Comparison of ENCODE assay signal across 8 cellular contexts in genomic region chr2:190359896-190360376, GRCh38. TPM values are rescaled to one million over a fixed set of nuclear protein-coding genes. Genes with fewer than 3 reads are reported as not detected.
DNase-seq lines count a peak whose midpoint lies in the region; ATAC-seq and TF ChIP-seq lines count a peak whose summit lies in the region.

No MANE protein-coding gene starts in this region.

- H3K27ac ChIP-seq in AG04450 (ENCODE audit: low read depth, low read length) (no peak overlapping the region), cingulate gyrus (ENCODE audit: low read depth, low read length) (peak overlapping the region; percentile 93)

- H3K9me3 Mint-ChIP-seq in activated B cell treated with CpG ODN at 0.5 μM for 24 hours (no peaks in the 10 kb centered on the region), memory B cell (no peaks in the 10 kb centered on the region)

- TF ChIP-seq CTCF in AG04450 (IDR thresholded peaks at IDR 0.05; ENCODE audit: low read depth, low read length) (no peak), activated B cell treated with CpG ODN at 0.5 μM for 24 hours (IDR thresholded peaks at IDR 0.05) (no peak)

- peak overlapping the region; percentile 89 for H3K4me3 Mint-ChIP-seq in activated B cell treated with CpG ODN at 0.5 μM for 24 hours
- H3K4me3 Mint-ChIP-seq in memory B cell: peak overlapping the region; percentile 95

- H3K27me3 ChIP-seq in AG04450 (ENCODE audit: control insufficient read depth, insufficient read depth, low read length): no peaks in the 10 kb centered on the region

- peak overlapping the region; percentile 89 for H3K27ac Mint-ChIP-seq in activated B cell treated with CpG ODN at 0.5 μM for 24 hours
- peak overlapping the region; percentile 93 for H3K27ac Mint-ChIP-seq in memory B cell

- H3K36me3 Mint-ChIP-seq in activated B cell treated with CpG ODN at 0.5 μM for 24 hours (ENCODE audit: low read depth) (no peaks in the 10 kb centered on the region), memory B cell (no peaks in the 10 kb centered on the region)

- H3K27me3 Mint-ChIP-seq in activated B cell treated with CpG ODN at 0.5 μM for 24 hours: no peaks in the 10 kb centered on the region
- H3K27me3 Mint-ChIP-seq in memory B cell: no peaks in the 10 kb centered on the region

- DNase-seq in AG04450 (ENCODE audit: low read depth, low spot score) (peak; percentile 37), GM19238 (ENCODE audit: insufficient read length, low spot score) (peak; percentile 25), activated B cell treated with CpG ODN at 0.5 μM for 24 hours (peak; percentile 24), memory B cell (ENCODE audit: low spot score in 2 of 2) (peak; percentile 18 to 30), DMS153 (lab: John Stamatoyannopoulos, UW) (no peak)
- DNase-seq in stimulated activated naive CD4-positive, alpha-beta T cell treated with Interleukin-2 at 50 U/mL for 16 hours (lab: John Stamatoyannopoulos, UW): peak; percentile 7

- CTCF ChIA-PET in AG04450 (lab: Charles Lee): interaction anchor here (0.6 to 2.5 kb wide), 3 partner anchors 13 to 271 kb away, joined by 3 to 11 read pairs (median 4); no protein-coding TSS in a partner anchor
- CTCF ChIA-PET in activated B cell treated with CpG ODN at 0.5 μM for 24 hours (lab: Charles Lee): interaction anchor here (0.6 to 1.2 kb wide), 4 partner anchors 8 to 271 kb away, joined by 3 to 4 read pairs (median 3); no protein-coding TSS in a partner anchor

- intact Hi-C loops in activated B cell treated with CpG ODN at 0.5 μM for 24 hours (cut with micrococcal nuclease): loop anchor here (1.0 kb wide), 2 partner anchors 12 to 16 kb away; no protein-coding TSS in a partner anchor

- H3K4me1 Mint-ChIP-seq in activated B cell treated with CpG ODN at 0.5 μM for 24 hours: peaks cover 24% of the 10 kb centered on the region
- H3K4me1 Mint-ChIP-seq in memory B cell: peaks cover 6% of the 10 kb centered on the region

- no peaks in the 10 kb centered on the region for H3K9me3 ChIP-seq in AG04450 (ENCODE audit: control insufficient read depth, insufficient read depth, low read length)

- peak overlapping the region; percentile 41 for H3K4me3 ChIP-seq in AG04450 (ENCODE audit: low read depth, low read length)

- POLR2A ChIA-PET in AG04450 (lab: Yijun Ruan, JAX) (interaction anchor here (0.6 kb wide), 1 partner anchor 107 kb away, joined by 3 read pairs; no protein-coding TSS in a partner anchor), activated B cell treated with CpG ODN at 0.5 μM for 24 hours (lab: Charles Lee) (interaction anchor here (0.9 to 1.0 kb wide), 2 partner anchors 16 to 170 kb away, joined by 3 to 7 read pairs; no protein-coding TSS in a partner anchor)

- ATAC-seq in HG03354 (IDR thresholded peaks at IDR 0.05; ENCODE audit: poor library complexity, severe bottlenecking, unreplicated experiment) (peak; percentile 99), activated B cell treated with CpG ODN at 0.5 μM for 24 hours (ENCODE audit: low read depth) (peak; percentile 91), memory B cell (ENCODE audit: low read depth) (peak; percentile 97)

RNA-seq across cellular contexts. Expression of gene INPP1, which starts 16.5 kb away (rescaled TPM):
- 13.7 and 14.5 TPM in 2 replicates for polyA plus RNA-seq in AG04450 (2011; rRNA removed)
- polyA minus RNA-seq in AG04450 (2011; rRNA and poly(A)+ RNA removed): 5.2 and 5.6 TPM in 2 replicates
- 4.2 and 4.8 TPM in 2 replicates for total RNA-seq in activated B cell treated with CpG ODN at 0.5 μM for 24 hours

RNA-seq across cellular contexts. Expression of gene HIBCH, which starts 40.3 kb away (rescaled TPM):
- 16.9 and 23.8 TPM in 2 replicates for polyA plus RNA-seq in AG04450 (2011; rRNA removed)
- 10.3 and 17.0 TPM in 2 replicates for polyA minus RNA-seq in AG04450 (2011; rRNA and poly(A)+ RNA removed)
- total RNA-seq in activated B cell treated with CpG ODN at 0.5 μM for 24 hours: 16.3 and 21.2 TPM in 2 replicates

RNA-seq across cellular contexts. Expression of gene MFSD6, which starts 48.2 kb away (rescaled TPM):
- polyA plus RNA-seq in AG04450 (2011; rRNA removed): 12.0 and 12.9 TPM in 2 replicates
- 16.6 and 22.0 TPM in 2 replicates for polyA minus RNA-seq in AG04450 (2011; rRNA and poly(A)+ RNA removed)
- 20.0 and 21.5 TPM in 2 replicates for total RNA-seq in activated B cell treated with CpG ODN at 0.5 μM for 24 hours
